ENCODE assay signal across 4 cellular contexts in the genomic region with DNA sequence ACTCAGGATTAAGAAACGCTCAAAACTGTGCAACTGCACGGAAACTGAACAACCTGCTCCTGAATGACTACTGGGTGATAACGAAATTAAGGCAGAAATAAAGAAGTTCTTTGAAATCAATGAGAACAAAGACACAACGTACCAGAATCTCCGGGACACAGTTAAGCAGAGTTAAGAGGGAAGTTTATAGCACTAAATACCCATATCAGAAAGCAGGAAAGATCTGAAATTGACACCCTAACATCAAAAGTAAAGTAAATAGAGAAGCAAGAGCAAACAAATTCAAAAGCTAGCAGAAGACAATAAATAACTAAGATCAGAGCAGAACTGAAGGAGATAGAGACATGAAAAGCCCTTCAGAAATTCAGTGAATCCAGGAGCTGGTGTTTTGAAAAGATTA. TPM values are rescaled to one million over a fixed set of nuclear protein-coding genes. Genes with fewer than 3 reads are reported as not detected.
"Had no signal": no experiment of that assay in that cellular context is flagged by ENCODE, and none has a peak within 500 bp of the region (broad histone marks: within the 10 kb centered on the region; RNA-seq: fewer than 3 reads in every experiment).

No MANE protein-coding gene starts in this region.

RNA-seq across cellular contexts. Expression of gene CD28, which starts 8.0 kb away (rescaled TPM):
- total RNA-seq: MCF 10A, NCI-H460, PC-3, SJSA1 had no signal
